ENCODE assay signal across 8 cellular contexts in genomic region chr2:74528600-74529356, GRCh38. TPM values are rescaled to one million over a fixed set of nuclear protein-coding genes. Genes with fewer than 3 reads are reported as not detected.
DNase-seq lines count a peak whose midpoint lies in the region; ATAC-seq and TF ChIP-seq lines count a peak whose summit lies in the region.

No MANE protein-coding gene starts in this region.

- H3K36me3 ChIP-seq in HAP-1 (replicated peaks) (peaks cover 57% of the 10 kb centered on the region), OCI-LY3 (replicated peaks; ENCODE audit: low read depth, low read length) (peaks cover 51% of the 10 kb centered on the region), endocrine pancreas (ENCODE audit: control insufficient read depth, insufficient read depth, low read length) (no peaks in the 10 kb centered on the region), neural cell (ENCODE audit: insufficient read depth, low read length) (no peaks in the 10 kb centered on the region)

- no peak for ATAC-seq in GM19463 (IDR thresholded peaks at IDR 0.05; ENCODE audit: unreplicated experiment)

- peaks cover 13% of the 10 kb centered on the region for H3K4me1 ChIP-seq in HAP-1
- H3K4me1 ChIP-seq in OCI-LY3 (ENCODE audit: low read length): peaks cover 44% of the 10 kb centered on the region
- H3K4me1 ChIP-seq in endocrine pancreas (ENCODE audit: control insufficient read depth, insufficient read depth, low read length): no peaks in the 10 kb centered on the region

- no peaks in the 10 kb centered on the region for H3F3A ChIP-seq in neural cell (ENCODE audit: insufficient read depth, low read length, poor library complexity, severe bottlenecking)

- peak overlapping the region; percentile 95 for H3K27ac ChIP-seq in OCI-LY3 (ENCODE audit: low read length)
- H3K27ac ChIP-seq in neural cell (ENCODE audit: low read length): peak overlapping the region; percentile 75

- H4K20me1 ChIP-seq in OCI-LY3 (ENCODE audit: insufficient read depth, low read length) (no peaks in the 10 kb centered on the region; the same call in 1 of the 2 replicates), neural cell (ENCODE audit: insufficient read depth) (no peaks in the 10 kb centered on the region)

- no peak for TF ChIP-seq EP300 in neural cell (conservative IDR thresholded peaks at IDR 0.05; ENCODE audit: poor library complexity, severe bottlenecking)

- H3K4me3 ChIP-seq in GM12865 (ENCODE audit: low read depth, low read length) (peak overlapping the region; percentile 95), HAP-1 (peak overlapping the region; percentile 80), OCI-LY3 (ENCODE audit: low read length) (peak overlapping the region; percentile 99), endocrine pancreas (ENCODE audit: control insufficient read depth, insufficient read depth, low read length) (peak overlapping the region; percentile 50), neural cell (ENCODE audit: low read length) (peak overlapping the region; percentile 73)

- H3K9me3 ChIP-seq in HAP-1 (no peaks in the 10 kb centered on the region), OCI-LY3 (ENCODE audit: insufficient read depth, low read length) (no peaks in the 10 kb centered on the region), endocrine pancreas (ENCODE audit: control insufficient read depth, low read length) (no peaks in the 10 kb centered on the region), neural cell (ENCODE audit: low read length) (no peaks in the 10 kb centered on the region)

- H3K79me2 ChIP-seq in OCI-LY3 (ENCODE audit: low read length) (peaks cover 48% of the 10 kb centered on the region), neural cell (replicated peaks; ENCODE audit: insufficient read depth, low read length) (peaks cover 14% of the 10 kb centered on the region)

- DNase-seq in GM12865 (ENCODE audit: low read depth): peak; percentile 60
- no peak for DNase-seq in HAP-1 (ENCODE audit: low spot score in 2 of 2)
- DNase-seq in GDM1 (lab: John Stamatoyannopoulos, UW): no peak
- no peak for DNase-seq in OCI-M2 (lab: John Stamatoyannopoulos, UW; ENCODE audit: unreplicated experiment)

- H3K4me2 ChIP-seq in OCI-LY3 (ENCODE audit: low read length): peak overlapping the region; percentile 96
- H3K4me2 ChIP-seq in neural cell (ENCODE audit: low read length): peak overlapping the region; percentile 79

- H3K9me2 ChIP-seq in neural cell (ENCODE audit: insufficient read depth, low read length): no peaks in the 10 kb centered on the region

- in situ Hi-C loops in HAP-1 (cut with MboI; ENCODE audit: low sequenced_read_pairs): no loop called here

- peak overlapping the region; percentile 98 for H3K9ac ChIP-seq in OCI-LY3 (ENCODE audit: low read length)
- H3K9ac ChIP-seq in endocrine pancreas (ENCODE audit: control insufficient read depth, insufficient read depth, low read length): peak overlapping the region; percentile 95
- H3K9ac ChIP-seq in neural cell (ENCODE audit: low read length): peak overlapping the region; percentile 78

- TF ChIP-seq RAD21 in neural cell (conservative IDR thresholded peaks at IDR 0.05): no peak

- H3K27me3 ChIP-seq in HAP-1 (ENCODE audit: low read depth): no peaks in the 10 kb centered on the region
- no peaks in the 10 kb centered on the region for H3K27me3 ChIP-seq in OCI-LY3 (ENCODE audit: low read depth, low read length)
- no peaks in the 10 kb centered on the region for H3K27me3 ChIP-seq in endocrine pancreas (ENCODE audit: control insufficient read depth, insufficient read depth, low read length)
- no peaks in the 10 kb centered on the region for H3K27me3 ChIP-seq in neural cell (ENCODE audit: insufficient read depth, low read depth, low read length)

- TF ChIP-seq CTCF in GM12865 (IDR thresholded peaks at IDR 0.05; ENCODE audit: insufficient read depth, low read depth, low read length, missing control alignments) (no peak), OCI-LY3 (IDR thresholded peaks at IDR 0.05; ENCODE audit: low read depth, low read length) (peak; percentile 24; the same call in 1 of the 2 replicates), neural cell (IDR thresholded peaks at IDR 0.05; ENCODE audit: poor library complexity, severe bottlenecking) (no peak)

- H2AFZ ChIP-seq in OCI-LY3 (ENCODE audit: low read depth, low read length) (no peak overlapping the region; the same call in 1 of the 2 replicates), neural cell (ENCODE audit: low read depth, low read length) (peak overlapping the region; percentile 40)

TF ChIP-seq in neural cell, 6 proteins besides CTCF, POLR2A, EP300 and RAD21:
- TF ChIP-seq TAF1 (IDR thresholded peaks at IDR 0.05; ENCODE audit: low read depth) (no peak), MXI1 (conservative IDR thresholded peaks at IDR 0.05; ENCODE audit: poor library complexity, severe bottlenecking) (no peak), SMC3 (conservative IDR thresholded peaks at IDR 0.05; ENCODE audit: poor library complexity) (no peak), EZH2 (IDR thresholded peaks at IDR 0.05; ENCODE audit: borderline replicate concordance, insufficient read depth, low read length, poor library complexity, severe bottlenecking) (no peak)
- TF ChIP-seq, protein P1, sequence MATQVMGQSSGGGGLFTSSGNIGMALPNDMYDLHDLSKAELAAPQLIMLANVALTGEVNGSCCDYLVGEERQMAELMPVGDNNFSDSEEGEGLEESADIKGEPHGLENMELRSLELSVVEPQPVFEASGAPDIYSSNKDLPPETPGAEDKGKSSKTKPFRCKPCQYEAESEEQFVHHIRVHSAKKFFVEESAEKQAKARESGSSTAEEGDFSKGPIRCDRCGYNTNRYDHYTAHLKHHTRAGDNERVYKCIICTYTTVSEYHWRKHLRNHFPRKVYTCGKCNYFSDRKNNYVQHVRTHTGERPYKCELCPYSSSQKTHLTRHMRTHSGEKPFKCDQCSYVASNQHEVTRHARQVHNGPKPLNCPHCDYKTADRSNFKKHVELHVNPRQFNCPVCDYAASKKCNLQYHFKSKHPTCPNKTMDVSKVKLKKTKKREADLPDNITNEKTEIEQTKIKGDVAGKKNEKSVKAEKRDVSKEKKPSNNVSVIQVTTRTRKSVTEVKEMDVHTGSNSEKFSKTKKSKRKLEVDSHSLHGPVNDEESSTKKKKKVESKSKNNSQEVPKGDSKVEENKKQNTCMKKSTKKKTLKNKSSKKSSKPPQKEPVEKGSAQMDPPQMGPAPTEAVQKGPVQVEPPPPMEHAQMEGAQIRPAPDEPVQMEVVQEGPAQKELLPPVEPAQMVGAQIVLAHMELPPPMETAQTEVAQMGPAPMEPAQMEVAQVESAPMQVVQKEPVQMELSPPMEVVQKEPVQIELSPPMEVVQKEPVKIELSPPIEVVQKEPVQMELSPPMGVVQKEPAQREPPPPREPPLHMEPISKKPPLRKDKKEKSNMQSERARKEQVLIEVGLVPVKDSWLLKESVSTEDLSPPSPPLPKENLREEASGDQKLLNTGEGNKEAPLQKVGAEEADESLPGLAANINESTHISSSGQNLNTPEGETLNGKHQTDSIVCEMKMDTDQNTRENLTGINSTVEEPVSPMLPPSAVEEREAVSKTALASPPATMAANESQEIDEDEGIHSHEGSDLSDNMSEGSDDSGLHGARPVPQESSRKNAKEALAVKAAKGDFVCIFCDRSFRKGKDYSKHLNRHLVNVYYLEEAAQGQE (IDR thresholded peaks at IDR 0.05; ENCODE audit: borderline replicate concordance): no peak
TF ChIP-seq in neural cell: peak in this region for 0.

RNA-seq across cellular contexts. Expression of gene AUP1, which starts 0.7 kb away (rescaled TPM):
- polyA plus RNA-seq in neural cell: 153 and 163 TPM in 2 replicates
- polyA minus RNA-seq in neural cell: 48.7 and 48.9 TPM in 2 replicates

RNA-seq across cellular contexts. Expression of gene HTRA2, which starts 1.0 kb away (rescaled TPM):
- 126 and 141 TPM in 2 replicates for polyA plus RNA-seq in neural cell
- polyA minus RNA-seq in neural cell: 53.6 and 55.3 TPM in 2 replicates

RNA-seq across cellular contexts. Expression of gene DQX1, which starts 2.7 kb away (rescaled TPM):
- polyA plus RNA-seq in neural cell: 0.59 and 0.78 TPM in 2 replicates
- 0.35 and 0.49 TPM in 2 replicates for polyA minus RNA-seq in neural cell

RNA-seq across cellular contexts. Expression of gene TLX2, which starts 14.5 kb away (rescaled TPM):
- not detected in 2 replicates for polyA plus RNA-seq in neural cell
- not detected in 2 replicates for polyA minus RNA-seq in neural cell

RNA-seq across cellular contexts. Expression of gene PCGF1, which starts 21.3 kb away (rescaled TPM):
- polyA plus RNA-seq in neural cell: 30.2 and 38.9 TPM in 2 replicates
- 22.9 and 27.9 TPM in 2 replicates for polyA minus RNA-seq in neural cell
